Comparison of ENCODE assay signal across 21 cellular contexts in the genomic region with DNA sequence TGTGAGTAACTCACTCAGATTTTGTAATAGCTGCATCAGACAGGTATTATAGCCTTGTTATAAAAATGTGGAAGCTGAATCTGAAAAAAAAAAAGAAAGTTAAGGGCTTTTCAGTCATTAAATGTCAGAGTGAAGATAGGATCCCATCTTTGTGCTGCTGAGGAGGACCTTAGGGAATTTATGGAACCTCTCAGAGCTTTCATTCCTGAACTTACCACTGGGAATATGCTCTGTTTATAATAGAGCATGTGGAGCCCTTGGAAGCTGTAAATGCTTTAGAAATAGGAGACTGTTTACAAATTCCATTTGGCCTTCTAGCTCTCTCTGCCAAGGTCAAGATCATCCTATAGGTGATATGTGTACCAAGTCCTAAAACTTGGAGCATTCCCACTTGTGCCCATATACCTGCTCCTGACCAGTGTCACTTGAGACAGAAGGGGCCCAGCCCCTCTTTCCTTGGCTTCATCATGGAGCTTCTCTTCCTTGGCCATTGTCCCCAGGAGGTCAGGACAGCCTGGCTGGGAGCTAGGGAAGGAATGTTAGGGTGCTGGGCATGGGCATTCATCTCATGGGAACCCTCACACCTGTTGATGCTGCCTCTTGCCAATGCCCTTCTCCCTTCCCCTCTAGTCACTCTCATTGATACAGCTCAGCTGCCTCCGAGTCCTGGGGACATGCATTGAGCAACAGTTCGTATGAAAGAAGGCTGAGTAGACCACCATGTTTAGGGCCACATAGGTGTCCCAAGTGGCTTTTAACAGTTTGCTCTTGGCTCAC.
A peak's percentile ranks its signal among the peaks of the same experiment; 100 is the strongest.
DNase-seq lines count a peak whose midpoint lies in the region; ATAC-seq, FAIRE-seq and TF ChIP-seq lines count a peak whose summit lies in the region.
"Had no signal": no experiment of that assay in that cellular context is flagged by ENCODE, and none has a peak within 500 bp of the region (broad histone marks: within the 10 kb centered on the region; RNA-seq: fewer than 3 reads in every experiment).

No MANE protein-coding gene starts in this region.

- TF ChIP-seq POLR2A in body of pancreas (IDR thresholded peaks at IDR 0.05) = no peak

- DNase-seq in left ventricle myocardium inferior (no peak), left cardiac atrium (no peak), body of pancreas (peak; percentile 23 to 51 (median 30)), pancreas (peak in 3 of 6 donors; percentile 20 to 48 (median 23)), urothelium cell line (ENCODE audit: low spot score) (no peak), psoas muscle (no peak), inferior parietal cortex (ENCODE audit: extremely low spot score) (no peak)
- DNase-seq: BE2C; C1 segment of cervical spinal cord; CD4-positive, CD25-positive, alpha-beta regulatory T cell; CD8-positive, alpha-beta memory T cell; COR-L47; DMS 273 treated with DMSO at 0.1 percent for 48 hours; DMS53; DND-41; EL; GM23248; IMR-90 had no signal

- H3K36me3 ChIP-seq in left ventricle myocardium inferior (no peaks in the 10 kb centered on the region), body of pancreas (replicated peaks in 1 of 2; ENCODE audit: insufficient read depth in 1 of 2, low read depth in 2 of 2) (no peaks in the 10 kb centered on the region), pancreas (no peaks in the 10 kb centered on the region), psoas muscle (ENCODE audit: insufficient read depth in 1 of 2, low read depth in 1 of 2) (no peaks in the 10 kb centered on the region)
- H3K36me3 ChIP-seq: BE2C, HAP-1 had no signal

- peak overlapping the region; percentile 54 for H3K27ac ChIP-seq in left ventricle myocardium inferior (replicated peaks)
- H3K27ac ChIP-seq in body of pancreas = no peak overlapping the region
- no peak overlapping the region for H3K27ac ChIP-seq in pancreas
- H3K27ac ChIP-seq in psoas muscle = no peak overlapping the region
- H3K27ac ChIP-seq: GM23248 had no signal

- no peak for TF ChIP-seq CTCF in left ventricle myocardium inferior (IDR thresholded peaks at IDR 0.05; ENCODE audit: borderline replicate concordance)
- no peak for TF ChIP-seq CTCF in body of pancreas (IDR thresholded peaks at IDR 0.05)
- no peak for TF ChIP-seq CTCF in pancreas (IDR thresholded peaks at IDR 0.05)
- no peak for TF ChIP-seq CTCF in psoas muscle (IDR thresholded peaks at IDR 0.05)

- H3K9me3 ChIP-seq in left ventricle myocardium inferior (replicated peaks) (no peaks in the 10 kb centered on the region), body of pancreas (no peaks in the 10 kb centered on the region), pancreas (no peaks in the 10 kb centered on the region), psoas muscle (no peaks in the 10 kb centered on the region)
- H3K9me3 ChIP-seq: BE2C, HAP-1 had no signal

- H3K4me1 ChIP-seq in left ventricle myocardium inferior (peaks cover 9% of the 10 kb centered on the region), body of pancreas (peaks cover 11% of the 10 kb centered on the region), pancreas (no peaks in the 10 kb centered on the region), psoas muscle (no peaks in the 10 kb centered on the region)
- H3K4me1 ChIP-seq: BE2C, HAP-1 had no signal

- no peak for ATAC-seq in left cardiac atrium
- peak; percentile 53 for ATAC-seq in body of pancreas
- ATAC-seq in pancreas = peak; percentile 30 to 83 (median 79)
- no peak for ATAC-seq in psoas muscle
- ATAC-seq: GM12878 had no signal

- WGBS in body of pancreas, 2 donors = 17 to 32% methylated on average over 2 of the region's 2 CpGs
- 38 to 46% methylated on average over 2 of the region's 2 CpGs for WGBS in pancreas, 2 donors
- WGBS in psoas muscle, 3 donors = 77 to 83% (median 78%) methylated on average over 2 of the region's 2 CpGs

- H3K4me3 ChIP-seq in left ventricle myocardium inferior = no peak overlapping the region
- H3K4me3 ChIP-seq in body of pancreas = no peak overlapping the region
- no peak overlapping the region for H3K4me3 ChIP-seq in pancreas
- H3K4me3 ChIP-seq in psoas muscle = no peak overlapping the region
- H3K4me3 ChIP-seq: GM12878, GM23248, HAP-1 had no signal

- no peak for FAIRE-seq in pancreas (lab: Jason Lieb, UNC)
- FAIRE-seq in urothelium cell line (lab: Jason Lieb, UNC) = peak; percentile 13
- FAIRE-seq: GM12878, HTR-8/SVneo had no signal

- intact Hi-C loops in left ventricle myocardium inferior (cut with micrococcal nuclease) (no loop called here), left cardiac atrium (cut with DNase I) (no loop called here), body of pancreas (cut with DNase I) (no loop called here), pancreas (cut with DNase I) (no loop called here), psoas muscle (cut with DNase I) (no loop called here)

- no peaks in the 10 kb centered on the region for H3K27me3 ChIP-seq in left ventricle myocardium inferior (ENCODE audit: low read depth)
- H3K27me3 ChIP-seq in body of pancreas = no peaks in the 10 kb centered on the region
- no peaks in the 10 kb centered on the region for H3K27me3 ChIP-seq in pancreas
- H3K27me3 ChIP-seq in psoas muscle (ENCODE audit: insufficient read depth in 3 of 3, low read length in 2 of 3) = no peaks in the 10 kb centered on the region
- H3K27me3 ChIP-seq: BE2C had no signal

Comparison
In these comparisons a context has a peak if more than half of its experiments do, and no peak if none do; other contexts are left out.
1. DNase-seq: peak in body of pancreas (4 of 4); none in left ventricle myocardium inferior (single experiment), left cardiac atrium (single experiment), urothelium cell line (single experiment), psoas muscle (0 of 2) and inferior parietal cortex (single experiment).
2. ATAC-seq: peak in body of pancreas (single experiment) and pancreas (4 of 4); none in left cardiac atrium (0 of 2) and psoas muscle (0 of 4).